20 cellular contexts compared by ENCODE assay signal in the genomic region with DNA sequence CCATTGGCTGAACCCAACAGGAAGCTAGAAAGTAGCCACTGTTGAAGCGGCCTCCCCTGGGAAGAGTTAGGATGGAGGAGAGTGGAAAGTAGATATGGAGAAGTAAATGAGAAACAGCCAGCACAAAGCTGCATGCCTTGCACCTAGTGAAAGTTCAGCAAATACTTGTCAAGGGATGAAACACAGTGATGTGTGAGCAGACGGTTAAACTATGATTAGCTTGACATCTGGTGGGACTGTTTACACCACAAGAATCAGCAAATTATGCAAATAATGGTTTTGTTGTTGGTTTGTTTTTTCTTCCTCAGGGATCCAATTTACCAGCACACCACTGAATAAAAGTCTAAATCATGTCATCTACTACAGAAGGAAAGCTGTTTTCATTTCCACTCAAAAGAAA.
DNase-seq lines count a peak whose midpoint lies in the region; ATAC-seq, FAIRE-seq and TF ChIP-seq lines count a peak whose summit lies in the region.
"Had no signal": no experiment of that assay in that cellular context is flagged by ENCODE, and none has a peak within 500 bp of the region (broad histone marks: within the 10 kb centered on the region; RNA-seq: fewer than 3 reads in every experiment).

No MANE protein-coding gene starts in this region.

- no peak overlapping the region for H2AFZ ChIP-seq in HepG2 (ENCODE audit: low read length)

- peaks cover 60% of the 10 kb centered on the region for H3K4me1 ChIP-seq in cardiac muscle cell (ENCODE audit: low read depth)
- H3K4me1 ChIP-seq in HepG2 (ENCODE audit: insufficient read depth, low read length), result peaks cover 24% of the 10 kb centered on the region
- no peaks in the 10 kb centered on the region for H3K4me1 ChIP-seq in right lobe of liver
- H3K4me1 ChIP-seq: A549 had no signal

- no peak for TF ChIP-seq EP300 in HepG2 (IDR thresholded peaks at IDR 0.05; ENCODE audit: low read depth in 2 of 2, low read length in 2 of 2)
- no peak for TF ChIP-seq EP300 in HepG2 (CRISPR knock-in tag; IDR thresholded peaks at IDR 0.05; ENCODE audit: borderline replicate concordance)

- no peak overlapping the region for H3K4me3 ChIP-seq in cardiac muscle cell
- no peak overlapping the region for H3K4me3 ChIP-seq in HepG2 (replicated peaks in 1 of 3; ENCODE audit: insufficient read depth in 1 of 3, low read depth in 2 of 3, low read length in 3 of 3)
- no peak overlapping the region for H3K4me3 ChIP-seq in right lobe of liver
- H3K4me3 ChIP-seq: A549, GM12878 had no signal

- no TSS peak for BruUV-seq in HepG2 (replicated peaks; lab: Mats Ljungman, UMichigan)

- TF ChIP-seq POLR2A in HepG2 (IDR thresholded peaks at IDR 0.05; ENCODE audit: insufficient read depth in 1 of 2, low read depth in 2 of 2, low read length in 2 of 2), result no peak
- TF ChIP-seq POLR2A in right lobe of liver (IDR thresholded peaks at IDR 0.05), result no peak

- no peak for TF ChIP-seq RAD21 in HepG2 (CRISPR knock-in tag; IDR thresholded peaks at IDR 0.05)

- 58% methylated on average over 2 of the region's 2 CpGs for WGBS in HepG2 (ENCODE audit: low lambda C conversion rate)
- 75% methylated on average over 2 of the region's 2 CpGs for WGBS in right lobe of liver (ENCODE audit: insufficient coverage, low coverage, low lambda C conversion rate, missing lambda C conversion rate)

- H3K9ac ChIP-seq in HepG2 (ENCODE audit: insufficient read depth, low read depth, low read length), result no peak overlapping the region

- H3K9me3 ChIP-seq in cardiac muscle cell (ENCODE audit: low read depth) (no peaks in the 10 kb centered on the region), HepG2 (ENCODE audit: low read length) (no peaks in the 10 kb centered on the region), right lobe of liver (no peaks in the 10 kb centered on the region)
- H3K9me3 ChIP-seq: A549 had no signal

- peak overlapping the region; percentile 56; the same call in 1 of the 2 replicates for H3K4me2 ChIP-seq in HepG2 (ENCODE audit: low read depth, low read length)
- H3K4me2 ChIP-seq: A549 had no signal

- no peak for TF ChIP-seq CTCF in cardiac muscle cell (IDR thresholded peaks at IDR 0.05; ENCODE audit: low read depth, low read length)
- TF ChIP-seq CTCF in HepG2 (CRISPR knock-in tag; IDR thresholded peaks at IDR 0.05), result no peak
- TF ChIP-seq CTCF in right lobe of liver (IDR thresholded peaks at IDR 0.05), result no peak

- in situ Hi-C loops in HepG2 (cut with HindIII; ENCODE audit: extremely low pct_ligation_motif_present, low pct_unique_long_range_greater_than_20kb), result no loop called here

- intact Hi-C loops in Right ventricle myocardium inferior (cut with DNase I), result no loop called here
- intact Hi-C loops in HepG2 (cut with micrococcal nuclease; ENCODE audit: unreplicated experiment), result loop anchor here (1.0 to 5.0 kb wide), 2 partner anchors 17 to 37 kb away; no protein-coding TSS in a partner anchor
- intact Hi-C loops in right lobe of liver (cut with DNase I), result no loop called here

- H3K36me3 ChIP-seq in cardiac muscle cell, result no peaks in the 10 kb centered on the region
- H3K36me3 ChIP-seq in HepG2 (replicated peaks in 1 of 2; ENCODE audit: control insufficient read depth in 1 of 2, insufficient read depth in 2 of 2, low read length in 2 of 2), result no peaks in the 10 kb centered on the region
- no peaks in the 10 kb centered on the region for H3K36me3 ChIP-seq in right lobe of liver

- no peaks in the 10 kb centered on the region for H4K20me1 ChIP-seq in HepG2 (ENCODE audit: insufficient read depth, low read length)

- CTCF ChIA-PET in HepG2 (lab: Yijun Ruan, JAX; ENCODE audit: low intra/inter-chr PET ratio, low total read pairs), result no interaction called here

- ATAC-seq in Right ventricle myocardium inferior, result no peak
- ATAC-seq in HepG2, result no peak
- ATAC-seq in right lobe of liver, result no peak
- ATAC-seq: A549; CD8-positive, alpha-beta T cell; GM12878 had no signal

- no peaks in the 10 kb centered on the region for H3K79me2 ChIP-seq in HepG2 (ENCODE audit: insufficient read depth, low read length)

- POLR2A ChIA-PET in HepG2 (lab: Yijun Ruan, JAX), result no interaction called here

- H3K27me3 ChIP-seq in cardiac muscle cell (no peaks in the 10 kb centered on the region), HepG2 (ENCODE audit: control insufficient read depth in 1 of 2, insufficient read depth in 2 of 2, low read length in 2 of 2) (no peaks in the 10 kb centered on the region), right lobe of liver (no peaks in the 10 kb centered on the region)

- H3K27ac ChIP-seq in cardiac muscle cell (peak overlapping the region; percentile 96), HepG2 (ENCODE audit: extremely low read length, insufficient read depth, low read length) (no peak overlapping the region), right lobe of liver (no peak overlapping the region)
- H3K27ac ChIP-seq: 22Rv1, A549 had no signal

- FAIRE-seq in HepG2 (lab: Jason Lieb, UNC) (no peak), endometrium (lab: Jason Lieb, UNC) (peak; percentile 82)
- FAIRE-seq: A549, GM12878, H54 had no signal

- no peak for DNase-seq in cardiac muscle cell (ENCODE audit: low read depth in 1 of 2, low spot score in 1 of 2)
- no peak for DNase-seq in Right ventricle myocardium inferior (ENCODE audit: missing footprints)
- no peak for DNase-seq in HepG2 (ENCODE audit: low spot score)
- no peak for DNase-seq in right lobe of liver
- DNase-seq in COR-L47 (lab: John Stamatoyannopoulos, UW), result no peak
- DNase-seq in NCI-H2081 (lab: John Stamatoyannopoulos, UW), result no peak
- DNase-seq in iPS-NIHi7 (ENCODE audit: extremely low spot score), result no peak
- DNase-seq: AML-193; CD8-positive, alpha-beta T cell; DMS 273 treated with DMSO at 0.1 percent for 48 hours; DMS53; DND-41; EL; HCEC 1CT; IMR-90 had no signal

TF ChIP-seq in HepG2, 621 proteins besides CTCF, POLR2A, EP300 and RAD21:
- TF ChIP-seq SPEN (CRISPR knock-in tag; IDR thresholded peaks at IDR 0.05; ENCODE audit: low read depth) (no peak), NONO (IDR thresholded peaks at IDR 0.05) (no peak), NONO (CRISPR knock-in tag; conservative IDR thresholded peaks at IDR 0.05) (no peak), CCDC6 (CRISPR knock-in tag; IDR thresholded peaks at IDR 0.05) (no peak), ZBTB43 (CRISPR knock-in tag; conservative IDR thresholded peaks at IDR 0.05) (no peak), FOSL1 (CRISPR knock-in tag; IDR thresholded peaks at IDR 0.05; ENCODE audit: borderline replicate concordance) (no peak), ZNF143 (CRISPR knock-in tag; IDR thresholded peaks at IDR 0.05) (no peak), SMC3 (IDR thresholded peaks at IDR 0.05; ENCODE audit: low read length) (no peak), IKZF1 (IDR thresholded peaks at IDR 0.05) (no peak), MTF2 (CRISPR knock-in tag; IDR thresholded peaks at IDR 0.05; ENCODE audit: borderline replicate concordance) (no peak), TRIM22 (IDR thresholded peaks at IDR 0.05) (no peak), ETV6 (CRISPR knock-in tag; conservative IDR thresholded peaks at IDR 0.05) (no peak), RORA (CRISPR knock-in tag; IDR thresholded peaks at IDR 0.05) (no peak)
TF ChIP-seq in HepG2: peak in this region for 0.
